8 cellular contexts compared by ENCODE assay signal in the genomic region with DNA sequence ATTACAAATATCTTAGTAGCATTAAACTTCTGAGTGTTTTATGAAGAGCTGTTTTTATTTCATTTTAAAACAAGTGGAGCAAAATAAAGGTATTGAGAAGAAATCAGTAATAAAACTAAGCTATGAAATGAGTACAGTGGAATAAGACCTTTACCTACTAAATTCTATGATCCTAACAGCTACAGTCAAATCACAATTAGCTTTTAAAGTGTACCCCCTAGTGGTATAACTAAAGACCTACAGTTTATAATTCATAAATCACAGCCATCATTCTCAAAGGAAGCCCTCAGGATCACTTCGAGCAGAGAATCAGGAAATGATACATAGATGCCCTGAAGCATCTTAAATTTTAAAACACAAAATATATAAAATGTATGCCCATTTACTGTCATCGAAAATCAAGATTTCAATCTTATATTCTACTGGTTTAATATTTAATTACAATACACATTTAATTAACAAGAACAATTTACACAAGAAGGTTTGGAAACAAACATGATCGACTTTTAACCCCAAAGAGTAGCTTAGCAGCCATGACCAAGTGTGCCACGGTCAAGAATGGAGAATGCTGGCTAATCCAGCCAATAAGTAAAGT. TPM values are rescaled to one million over a fixed set of nuclear protein-coding genes. Genes with fewer than 3 reads are reported as not detected.
DNase-seq lines count a peak whose midpoint lies in the region; ATAC-seq and TF ChIP-seq lines count a peak whose summit lies in the region.

No MANE protein-coding gene starts in this region.

- H3K36me3 ChIP-seq in adipocyte (ENCODE audit: control insufficient read depth, insufficient read depth, low read length, severe bottlenecking): peaks cover 92% of the 10 kb centered on the region
- no peaks in the 10 kb centered on the region for H3K36me3 ChIP-seq in hepatocyte (replicated peaks; ENCODE audit: insufficient read depth, low read depth)

- no peaks in the 10 kb centered on the region for H3K79me2 ChIP-seq in hepatocyte

- no peak overlapping the region for H2AFZ ChIP-seq in hepatocyte

- peak; percentile 58 to 71 for ATAC-seq in activated T-cell treated with anti-CD3 and anti-CD28 coated beads, Interleukin-2, amount 50 U/mL, for 4 hours

- no peak overlapping the region for H3K27ac Mint-ChIP-seq in type B pancreatic cell

- no peak overlapping the region for H3K4me2 ChIP-seq in hepatocyte

- DNase-seq in activated T-cell treated with anti-CD3 and anti-CD28 coated beads, Interleukin-2, amount 50 U/mL, for 4 hours: no peak
- DNase-seq in activated T-cell treated with anti-CD3 and anti-CD28 coated beads, Interleukin-2, amount 50 U/mL, for 1 hour: no peak
- DNase-seq in HFF-Myc (ENCODE audit: extremely low read depth, low read depth): no peak
- peak; percentile 57 for DNase-seq in NB4 (ENCODE audit: low read depth)
- peak; percentile 77 for DNase-seq in adipocyte (ENCODE audit: low read depth)
- DNase-seq in hepatocyte (ENCODE audit: low spot score): peak; percentile 17
- no peak for DNase-seq in type B pancreatic cell (ENCODE audit: extremely low spot score, unreplicated experiment)
- DNase-seq in NCI-H345 (lab: John Stamatoyannopoulos, UW): no peak

- no peaks in the 10 kb centered on the region for H4K20me1 ChIP-seq in hepatocyte (ENCODE audit: insufficient read depth, poor library complexity, severe bottlenecking)

- peaks cover 31% of the 10 kb centered on the region for H3K4me1 Mint-ChIP-seq in activated T-cell treated with anti-CD3 and anti-CD28 coated beads, Interleukin-2, amount 50 U/mL, for 4 hours (ENCODE audit: low read depth)
- H3K4me1 Mint-ChIP-seq in type B pancreatic cell (ENCODE audit: unreplicated experiment): no peaks in the 10 kb centered on the region

- TF ChIP-seq POLR2A in NB4 (IDR thresholded peaks at IDR 0.05; ENCODE audit: extremely low read depth, insufficient read length): no peak

- TF ChIP-seq CTCF in HFF-Myc (IDR thresholded peaks at IDR 0.05; ENCODE audit: low read depth, low read length, missing control alignments): peak; percentile 46
- TF ChIP-seq CTCF in NB4 (IDR thresholded peaks at IDR 0.05; ENCODE audit: low read depth, low read length): no peak
- TF ChIP-seq CTCF in hepatocyte (IDR thresholded peaks at IDR 0.05; ENCODE audit: poor library complexity): peak; percentile 62
- peak; percentile 82 for TF ChIP-seq CTCF in type B pancreatic cell (conservative IDR thresholded peaks at IDR 0.05)

- H3K4me3 Mint-ChIP-seq in activated T-cell treated with anti-CD3 and anti-CD28 coated beads, Interleukin-2, amount 50 U/mL, for 4 hours: no peak overlapping the region
- H3K4me3 Mint-ChIP-seq in type B pancreatic cell: no peak overlapping the region

- no peak overlapping the region for H3K27ac ChIP-seq in hepatocyte

- peak overlapping the region; percentile 67 for H3K9ac ChIP-seq in adipocyte (ENCODE audit: low read length)

- H3K27me3 Mint-ChIP-seq in activated T-cell treated with anti-CD3 and anti-CD28 coated beads, Interleukin-2, amount 50 U/mL, for 4 hours (ENCODE audit: low read depth): no peaks in the 10 kb centered on the region
- no peaks in the 10 kb centered on the region for H3K27me3 Mint-ChIP-seq in type B pancreatic cell

- H3K9me3 ChIP-seq in adipocyte (ENCODE audit: control insufficient read depth, low read length) (no peaks in the 10 kb centered on the region), hepatocyte (ENCODE audit: low read depth) (no peaks in the 10 kb centered on the region)

- H3K4me1 ChIP-seq in adipocyte (ENCODE audit: control insufficient read depth, insufficient read depth, low read length) (peaks cover 57% of the 10 kb centered on the region), hepatocyte (ENCODE audit: insufficient read depth) (no peaks in the 10 kb centered on the region)

- WGBS in hepatocyte (ENCODE audit: low lambda C conversion rate, missing lambda C conversion rate): 82% methylated on average over 4 of the region's 4 CpGs

- H3K4me3 ChIP-seq in HFF-Myc (replicated peaks; ENCODE audit: low read depth, low read length) (no peak overlapping the region), NB4 (ENCODE audit: low read depth, low read length) (no peak overlapping the region), adipocyte (ENCODE audit: low read length) (no peak overlapping the region), hepatocyte (no peak overlapping the region)

- H3K36me3 Mint-ChIP-seq in activated T-cell treated with anti-CD3 and anti-CD28 coated beads, Interleukin-2, amount 50 U/mL, for 4 hours (ENCODE audit: insufficient read depth): peaks cover 39% of the 10 kb centered on the region
- peaks cover 24% of the 10 kb centered on the region for H3K36me3 Mint-ChIP-seq in type B pancreatic cell

- H3K9me2 ChIP-seq in hepatocyte (replicated peaks; ENCODE audit: insufficient read depth): no peaks in the 10 kb centered on the region

- H3K9me3 Mint-ChIP-seq in activated T-cell treated with anti-CD3 and anti-CD28 coated beads, Interleukin-2, amount 50 U/mL, for 4 hours: no peaks in the 10 kb centered on the region
- H3K9me3 Mint-ChIP-seq in type B pancreatic cell: no peaks in the 10 kb centered on the region

- H3K27me3 ChIP-seq in adipocyte (replicated peaks; ENCODE audit: control insufficient read depth, insufficient read depth, low read length) (no peaks in the 10 kb centered on the region), hepatocyte (no peaks in the 10 kb centered on the region)

RNA-seq across cellular contexts. Expression of a gene that starts 12.3 kb away (rescaled TPM):
- total RNA-seq in activated T-cell treated with anti-CD3 and anti-CD28 coated beads, Interleukin-2, amount 50 U/mL, for 4 hours: 10 to 100 TPM; 42.4 to 52.6 (median 48.2) TPM
- total RNA-seq in hepatocyte: 65.7 and 66.5 TPM in 2 replicates
- polyA plus RNA-seq in hepatocyte: 42.3 and 46.0 TPM in 2 replicates
- 34.1 and 34.5 TPM in 2 replicates for total RNA-seq in type B pancreatic cell (ENCODE audit: low replicate concordance)

Comparison
In these comparisons a context has a peak if more than half of its experiments do, and no peak if none do; other contexts are left out.
1. DNase-seq: peak in NB4 (single experiment), adipocyte (single experiment) and hepatocyte (single experiment); none in activated T-cell treated with anti-CD3 and anti-CD28 coated beads, Interleukin-2, amount 50 U/mL, for 4 hours (single experiment), activated T-cell treated with anti-CD3 and anti-CD28 coated beads, Interleukin-2, amount 50 U/mL, for 1 hour (single experiment), HFF-Myc (single experiment), type B pancreatic cell (single experiment) and NCI-H345 (single experiment).